27 cellular contexts compared by ENCODE assay signal in the genomic region with DNA sequence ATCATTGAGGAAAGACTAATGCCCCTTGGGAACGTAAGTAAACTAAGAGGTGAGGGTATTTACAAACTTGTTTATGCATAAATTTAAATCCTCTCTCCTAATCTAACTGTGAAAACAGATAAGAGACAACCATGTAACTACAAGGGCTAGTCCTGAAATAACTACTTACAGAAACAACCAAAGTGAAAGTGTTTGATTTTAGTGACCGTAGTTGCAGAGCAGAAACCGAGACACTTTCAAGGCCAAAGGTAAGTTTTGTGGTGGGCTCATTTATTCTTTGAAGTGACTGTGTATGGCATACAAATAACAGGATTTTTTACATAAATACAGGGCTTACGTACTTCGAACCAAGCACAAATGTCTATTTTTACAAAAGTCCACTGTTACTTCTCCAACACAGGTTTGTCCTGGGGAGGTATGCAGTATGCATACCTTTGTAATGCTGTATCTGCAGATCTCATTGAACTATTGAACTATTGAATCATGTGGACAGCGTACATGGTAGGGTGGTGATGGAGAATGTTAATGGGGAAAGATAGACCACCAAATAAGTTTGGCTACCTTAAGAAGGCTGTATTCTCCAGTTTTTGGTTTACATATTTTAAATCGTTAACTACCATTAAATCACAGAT.
DNase-seq lines count a peak whose midpoint lies in the region; ATAC-seq and TF ChIP-seq lines count a peak whose summit lies in the region.
"Had no signal": no experiment of that assay in that cellular context is flagged by ENCODE, and none has a peak within 500 bp of the region (broad histone marks: within the 10 kb centered on the region; RNA-seq: fewer than 3 reads in every experiment).

No MANE protein-coding gene starts in this region.

- H3K4me1 ChIP-seq in OCI-LY7 (ENCODE audit: insufficient read depth, low read length, poor library complexity, severe bottlenecking) (no peaks in the 10 kb centered on the region), colonic mucosa (no peaks in the 10 kb centered on the region)
- H3K4me1 ChIP-seq: A549, BLaER1 had no signal

- peak; percentile 65 for DNase-seq in GM12865 (ENCODE audit: low read depth)
- DNase-seq in OCI-LY7 (ENCODE audit: low spot score): no peak
- DNase-seq in pons (ENCODE audit: low spot score): no peak
- DNase-seq in stimulated activated CD4-positive, alpha-beta T cell treated with anti-CD3 and anti-CD28 coated beads, Interleukin-4, amount 100 ng/mL, for 4 hours: no peak
- no peak for DNase-seq in colonic mucosa
- DNase-seq in NCI-H510A treated with DMSO at 0.1 percent for 48 hours (lab: John Stamatoyannopoulos, UW): no peak
- DNase-seq: activated CD4-positive, alpha-beta T cell treated with anti-CD3 and anti-CD28 coated beads for 48 hours; activated naive CD4-positive, alpha-beta T cell treated with anti-CD3 and anti-CD28 coated beads, Interleukin-2, amount 10 ng/mL, durations not matched to agents 7 days and 5 days; activated T-cell treated with anti-CD3 and anti-CD28 coated beads, Interleukin-2, amount 50 U/mL, for 72 hours; Caco-2; caudate nucleus; dorsolateral prefrontal cortex; GOT3; heart right ventricle; left ventricle myocardium inferior; NCI-H2081; NCI-H345; SIG-M5; stimulated activated CD4-positive, alpha-beta T cell treated with anti-CD3 and anti-CD28 coated beads, Interleukin-12 subunit alpha, Interleukin-12 subunit beta, amount 100 ng/mL, for 4 hours; T-cell had no signal

- no peaks in the 10 kb centered on the region for H4K20me1 ChIP-seq in OCI-LY7 (ENCODE audit: insufficient read depth, low read length)
- H4K20me1 ChIP-seq: BLaER1 had no signal

- no peaks in the 10 kb centered on the region for H3K27me3 ChIP-seq in colonic mucosa
- H3K27me3 ChIP-seq: BLaER1, dorsolateral prefrontal cortex, heart right ventricle, right atrium auricular region had no signal

- H3K36me3 ChIP-seq in OCI-LY7 (ENCODE audit: insufficient read depth, low read length) (no peaks in the 10 kb centered on the region), colonic mucosa (no peaks in the 10 kb centered on the region)
- H3K36me3 ChIP-seq: BLaER1, heart right ventricle, left ventricle myocardium inferior, right atrium auricular region had no signal

- POLR2A ChIA-PET in OCI-LY7 (lab: Charles Lee): interaction anchor here (1.0 kb wide), 1 partner anchor 19 kb away, joined by 3 read pairs; no protein-coding TSS in a partner anchor

- H3K79me2 ChIP-seq in OCI-LY7 (ENCODE audit: insufficient read depth, low read depth, low read length): no peaks in the 10 kb centered on the region

- H3K4me2 ChIP-seq in OCI-LY7 (ENCODE audit: low read length): peak overlapping the region; percentile 7; the same call in 1 of the 2 replicates
- H3K4me2 ChIP-seq: A549, BLaER1 had no signal

- peak; percentile 67 for ATAC-seq in GM19351 (IDR thresholded peaks at IDR 0.05; ENCODE audit: unreplicated experiment)
- peak; percentile 77 for ATAC-seq in HG02973 (IDR thresholded peaks at IDR 0.05; ENCODE audit: unreplicated experiment)
- ATAC-seq: A549; activated T-cell treated with anti-CD3 and anti-CD28 coated beads, Interleukin-2, amount 50 U/mL, for 72 hours; natural killer cell treated with Interleukin-12 subunit alpha and Interleukin-12 subunit beta and Interleukin-15 and Interleukin-18, amount 100 ng/mL, for 72 hours; T-cell had no signal

- H3K4me3 ChIP-seq in GM12865 (ENCODE audit: low read depth, low read length) (no peak overlapping the region), OCI-LY7 (ENCODE audit: low read depth, low read length, poor library complexity, severe bottlenecking) (no peak overlapping the region), colonic mucosa (no peak overlapping the region)
- H3K4me3 ChIP-seq: A549, BLaER1, dorsolateral prefrontal cortex, heart right ventricle, left ventricle myocardium inferior, right atrium auricular region had no signal

- no peaks in the 10 kb centered on the region for H3K9me2 ChIP-seq in OCI-LY7 (ENCODE audit: insufficient read depth, low read length)

- H2AFZ ChIP-seq in OCI-LY7 (ENCODE audit: low read length): peak overlapping the region; percentile 45

- no peak for TF ChIP-seq CTCF in GM12865 (IDR thresholded peaks at IDR 0.05; ENCODE audit: insufficient read depth, low read depth, low read length, missing control alignments)
- TF ChIP-seq CTCF in OCI-LY7 (conservative IDR thresholded peaks at IDR 0.05; ENCODE audit: low read length): no peak
- TF ChIP-seq CTCF in colonic mucosa (IDR thresholded peaks at IDR 0.05): no peak

- H3K27ac ChIP-seq in OCI-LY7 (ENCODE audit: low read depth, low read length, poor library complexity, severe bottlenecking) (no peak overlapping the region), colonic mucosa (no peak overlapping the region)
- H3K27ac ChIP-seq: A549, BLaER1, dorsolateral prefrontal cortex, HL-60, right atrium auricular region had no signal

- intact Hi-C loops in OCI-LY7 (cut with micrococcal nuclease; ENCODE audit: unreplicated experiment): no loop called here
- intact Hi-C loops in colonic mucosa (cut with DNase I): no loop called here

- no TSS peak for BruUV-seq in OCI-LY7 (replicated peaks; lab: Mats Ljungman, UMichigan)

- H3K9me3 ChIP-seq in OCI-LY7 (ENCODE audit: low read length) (no peaks in the 10 kb centered on the region), colonic mucosa (no peaks in the 10 kb centered on the region)
- H3K9me3 ChIP-seq: A549, BLaER1, Caco-2, heart right ventricle, left ventricle myocardium inferior, right atrium auricular region had no signal

- no peak overlapping the region for H3K9ac ChIP-seq in colonic mucosa (ENCODE audit: low read depth in 2 of 2, low read length in 2 of 2)
- H3K9ac ChIP-seq: BLaER1 had no signal

- CTCF ChIA-PET in OCI-LY7 (lab: Charles Lee; ENCODE audit: unreplicated experiment): no interaction called here
